Comparison of ENCODE assay signal across 19 cellular contexts in the genomic region with DNA sequence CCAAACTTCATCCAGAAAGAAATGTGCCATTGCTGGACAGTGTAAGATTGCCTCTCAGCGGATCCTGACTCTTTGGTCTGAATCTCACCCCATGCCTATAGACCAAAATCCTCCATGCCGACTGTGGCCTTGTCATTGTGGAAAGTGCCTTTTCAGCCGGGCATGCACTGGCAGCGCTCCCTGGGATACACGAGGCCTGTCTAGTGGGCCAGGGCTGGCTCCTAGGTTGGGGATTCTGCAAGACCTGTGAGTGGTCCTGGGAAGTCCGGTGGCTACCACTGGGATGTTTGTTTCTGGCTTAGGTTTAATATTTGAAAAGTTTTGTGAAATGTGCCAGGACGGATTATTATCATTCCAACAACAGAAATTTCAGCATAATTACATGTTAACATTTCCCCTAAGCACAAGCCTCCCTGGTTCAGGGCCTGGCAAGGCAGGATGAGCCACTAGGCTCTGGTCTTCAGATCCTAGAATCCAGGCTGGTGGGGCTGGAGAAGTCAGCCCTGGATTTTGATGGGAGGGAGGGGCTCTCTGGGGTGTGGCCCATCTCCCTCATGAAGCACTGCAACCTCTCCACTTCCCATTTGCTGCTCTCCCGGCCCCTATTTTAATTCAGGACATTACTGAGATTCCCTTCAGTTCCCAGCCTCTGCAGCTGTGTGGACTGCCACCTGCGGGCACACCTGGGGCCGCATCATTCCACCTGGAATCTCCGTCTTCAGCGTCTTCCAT.
DNase-seq lines count a peak whose midpoint lies in the region; ATAC-seq and TF ChIP-seq lines count a peak whose summit lies in the region.
"Had no signal": no experiment of that assay in that cellular context is flagged by ENCODE, and none has a peak within 500 bp of the region (broad histone marks: within the 10 kb centered on the region; RNA-seq: fewer than 3 reads in every experiment).

No MANE protein-coding gene starts in this region.

- CTCF ChIA-PET in activated CD4-positive, alpha-beta T cell treated with anti-CD3 and anti-CD28 coated beads for 36 hours (lab: Charles Lee), result no interaction called here

- H3K79me2 ChIP-seq in H9 (ENCODE audit: insufficient read depth, low read length), result no peaks in the 10 kb centered on the region

- H3K14ac ChIP-seq in H9 (ENCODE audit: insufficient read depth, low read length), result 0 out of 2 replicates have a peak overlapping the region, but pooled peaks have one; percentile 2

- POLR2A ChIA-PET in activated CD4-positive, alpha-beta T cell treated with anti-CD3 and anti-CD28 coated beads for 36 hours (lab: Charles Lee), result no interaction called here

- H3K4me3 Mint-ChIP-seq in H9 (peak overlapping the region; percentile 50 to 74), osteocyte (ENCODE audit: unreplicated experiment) (peak overlapping the region; percentile 29)
- no peak overlapping the region for H3K4me3 Mint-ChIP-seq in activated CD4-positive, alpha-beta T cell treated with anti-CD3 and anti-CD28 coated beads for 36 hours
- H3K4me3 Mint-ChIP-seq: CD14-positive monocyte had no signal

- H2BK20ac ChIP-seq in H9 (ENCODE audit: low read depth, low read length, poor library complexity, severe bottlenecking), result no peak overlapping the region

- H3K56ac ChIP-seq in H9 (ENCODE audit: insufficient read length, low read depth, low read length), result peak overlapping the region; percentile 99

- H3K9me3 ChIP-seq in H9 (ENCODE audit: control insufficient read depth, low read depth, low read length), result no peaks in the 10 kb centered on the region
- H3K9me3 ChIP-seq in iPS-20b (ENCODE audit: insufficient read depth, low read depth, low read length), result no peaks in the 10 kb centered on the region
- no peaks in the 10 kb centered on the region for H3K9me3 ChIP-seq in mucosa of descending colon
- H3K9me3 ChIP-seq: SJSA1 had no signal

- peaks cover 3 to 4% of the 10 kb centered on the region in 2 experiments; a peak in 4 of 5 replicates for H3K9me3 Mint-ChIP-seq in H9
- H3K9me3 Mint-ChIP-seq in osteocyte (ENCODE audit: unreplicated experiment), result no peaks in the 10 kb centered on the region
- H3K9me3 Mint-ChIP-seq in activated CD4-positive, alpha-beta T cell treated with anti-CD3 and anti-CD28 coated beads for 36 hours (ENCODE audit: low read depth), result peaks cover 3% of the 10 kb centered on the region
- H3K9me3 Mint-ChIP-seq: CD14-positive monocyte had no signal

- no peak overlapping the region for H3K23ac ChIP-seq in H9 (ENCODE audit: insufficient read length, low read depth, low read length)

- H3T11ph ChIP-seq in H9 (ENCODE audit: low read length), result no peak overlapping the region

- H3K36me3 Mint-ChIP-seq in H9 (ENCODE audit: insufficient read depth in 1 of 3, low read depth in 3 of 3), result peaks cover 0 to 5% (median 2%) of the 10 kb centered on the region in 3 experiments; a peak in 3 of 7 replicates
- H3K36me3 Mint-ChIP-seq in osteocyte (ENCODE audit: unreplicated experiment), result peaks cover 2% of the 10 kb centered on the region
- no peaks in the 10 kb centered on the region for H3K36me3 Mint-ChIP-seq in activated CD4-positive, alpha-beta T cell treated with anti-CD3 and anti-CD28 coated beads for 36 hours (ENCODE audit: low read depth)
- H3K36me3 Mint-ChIP-seq: CD14-positive monocyte had no signal

- peak overlapping the region; percentile 81 for H3K18ac ChIP-seq in H9 (ENCODE audit: insufficient read length, low read depth, low read length)

- H3K27me3 ChIP-seq in H9 (ENCODE audit: insufficient read depth, low read length) (no peaks in the 10 kb centered on the region), iPS-20b (ENCODE audit: insufficient read depth, low read length) (no peaks in the 10 kb centered on the region)
- H3K27me3 ChIP-seq: SJSA1 had no signal

- H3K4me1 Mint-ChIP-seq in H9 (peaks cover 36 to 42% of the 10 kb centered on the region in 2 experiments), osteocyte (ENCODE audit: unreplicated experiment) (peaks cover 48% of the 10 kb centered on the region)
- no peaks in the 10 kb centered on the region for H3K4me1 Mint-ChIP-seq in activated CD4-positive, alpha-beta T cell treated with anti-CD3 and anti-CD28 coated beads for 36 hours
- H3K4me1 Mint-ChIP-seq: CD14-positive monocyte had no signal

- DNase-seq in H9, result peak; percentile 94
- peak; percentile 49 for DNase-seq in coronary artery (ENCODE audit: low spot score)
- DNase-seq in osteocyte (ENCODE audit: extremely low spot score, unreplicated experiment), result peak; percentile 79
- DNase-seq in mucosa of descending colon, result no peak
- DNase-seq in DMS79 treated with DMSO at 0.1 percent for 48 hours (lab: John Stamatoyannopoulos, UW), result no peak
- DNase-seq in activated CD4-positive, alpha-beta T cell treated with anti-CD3 and anti-CD28 coated beads for 36 hours, result no peak
- no peak for DNase-seq in stimulated activated naive CD4-positive, alpha-beta T cell (lab: John Stamatoyannopoulos, UW)
- DNase-seq: AML-193, COR-L47, NCI-H1436, NCI-H2029, NCI-H2171, NCI-H446 treated with DMSO at 0.1 percent for 48 hours, NCI-H748 treated with DMSO at 0.1 percent for 48 hours, PC-3 had no signal

- H4K5ac ChIP-seq in H9 (ENCODE audit: insufficient read length, low read depth, low read length), result peak overlapping the region; percentile 100

- no peak overlapping the region for H2AFZ ChIP-seq in H9 (ENCODE audit: low read length)

- peak overlapping the region; percentile 21; the same call in 1 of the 2 replicates for H3K4ac ChIP-seq in H9 (ENCODE audit: low read depth, low read length)

- WGBS in H9 (ENCODE audit: extremely low coverage, insufficient read length, low lambda C conversion rate), result no CpG with 5 or more reads among the region's 12 CpGs

- peak overlapping the region; percentile 99 for H2BK5ac ChIP-seq in H9 (ENCODE audit: insufficient read length, low read length)

- no peak overlapping the region for H3K4me3 ChIP-seq in coronary artery
- peak overlapping the region; percentile 57 for H3K4me3 ChIP-seq in iPS-20b (ENCODE audit: low read length)
- H3K4me3 ChIP-seq in mucosa of descending colon, result no peak overlapping the region
- H3K4me3 ChIP-seq: SJSA1 had no signal

- peak overlapping the region; percentile 93 for H2BK12ac ChIP-seq in H9 (ENCODE audit: insufficient read length, low read depth, low read length)

- H3K27ac Mint-ChIP-seq in H9 (peak overlapping the region; percentile 98 to 99 (median 99)), osteocyte (ENCODE audit: unreplicated experiment) (peak overlapping the region; percentile 89)
- H3K27ac Mint-ChIP-seq in activated CD4-positive, alpha-beta T cell treated with anti-CD3 and anti-CD28 coated beads for 36 hours, result no peak overlapping the region

- peak overlapping the region; percentile 96 for H4K91ac ChIP-seq in H9 (ENCODE audit: insufficient read length, low read depth, low read length)

- H2BK15ac ChIP-seq in H9 (ENCODE audit: low read depth, low read length), result no peak overlapping the region

- H3K79me1 ChIP-seq in H9 (ENCODE audit: insufficient read depth, low read depth, low read length, poor library complexity, severe bottlenecking), result no peaks in the 10 kb centered on the region

- H3K4me1 ChIP-seq in H9 (ENCODE audit: insufficient read depth, low read length) (peaks cover 17% of the 10 kb centered on the region), iPS-20b (ENCODE audit: insufficient read depth, low read length) (peaks cover 32% of the 10 kb centered on the region; the same call in 1 of the 2 replicates), mucosa of descending colon (ENCODE audit: low read depth) (no peaks in the 10 kb centered on the region)
- H3K4me1 ChIP-seq: SJSA1 had no signal

- intact Hi-C loops in mucosa of descending colon (cut with DNase I, micrococcal nuclease), result no loop called here
- intact Hi-C loops in activated CD4-positive, alpha-beta T cell treated with anti-CD3 and anti-CD28 coated beads for 36 hours (cut with DNase I, micrococcal nuclease), result no loop called here

- peak overlapping the region; percentile 100 for H3K27ac ChIP-seq in H9 (ENCODE audit: insufficient read length, low read depth, low read length)
- H3K27ac ChIP-seq in coronary artery, result peak overlapping the region in 1 of 2 donors; percentile 22
- H3K27ac ChIP-seq in iPS-20b (ENCODE audit: low read length), result peak overlapping the region; percentile 91
- H3K27ac ChIP-seq: KMS-11, SJSA1 had no signal

- peaks cover 7% of the 10 kb centered on the region for H3K23me2 ChIP-seq in H9 (ENCODE audit: insufficient read length, low read depth, low read length, poor library complexity, severe bottlenecking)

- no peaks in the 10 kb centered on the region for H4K20me1 ChIP-seq in H9 (ENCODE audit: control insufficient read depth, insufficient read depth, insufficient read length)

- H2BK120ac ChIP-seq in H9 (ENCODE audit: low read depth, low read length, poor library complexity, severe bottlenecking), result peak overlapping the region; percentile 87

- H3K27me3 Mint-ChIP-seq in H9 (ENCODE audit: low read depth) (no peaks in the 10 kb centered on the region; the same call in 1 of the 2 replicates), osteocyte (ENCODE audit: unreplicated experiment) (no peaks in the 10 kb centered on the region)
- H3K27me3 Mint-ChIP-seq in activated CD4-positive, alpha-beta T cell treated with anti-CD3 and anti-CD28 coated beads for 36 hours, result no peaks in the 10 kb centered on the region

- no peak for ATAC-seq in mucosa of descending colon
- ATAC-seq in activated CD4-positive, alpha-beta T cell treated with anti-CD3 and anti-CD28 coated beads for 36 hours, result no peak
- ATAC-seq: PC-3 had no signal

- peak overlapping the region; percentile 99 for H4K8ac ChIP-seq in H9 (replicated peaks; ENCODE audit: insufficient read length, low read depth, low read length)

- H3K4me2 ChIP-seq in H9 (ENCODE audit: insufficient read depth, insufficient read length, low read length), result peak overlapping the region; percentile 63
- H3K4me2 ChIP-seq: KMS-11 had no signal

- H2AK5ac ChIP-seq in H9 (ENCODE audit: insufficient read length, low read length), result peak overlapping the region; percentile 98

- TF ChIP-seq CTCF in H9 (conservative IDR thresholded peaks at IDR 0.05) (peak; percentile 47; the same call in 2 of the 3 replicates), coronary artery (IDR thresholded peaks at IDR 0.05) (no peak), osteocyte (IDR thresholded peaks at IDR 0.05) (no peak), mucosa of descending colon (IDR thresholded peaks at IDR 0.05) (no peak)

- no peaks in the 10 kb centered on the region for H3K36me3 ChIP-seq in iPS-20b (ENCODE audit: insufficient read depth, low read depth, low read length)
- no peaks in the 10 kb centered on the region for H3K36me3 ChIP-seq in mucosa of descending colon (ENCODE audit: low read depth)
- H3K36me3 ChIP-seq: SJSA1 had no signal

- peak overlapping the region; percentile 69 for H3K9ac ChIP-seq in H9 (ENCODE audit: extremely low read depth, insufficient read length, low read length)
- peak overlapping the region; percentile 87 for H3K9ac ChIP-seq in iPS-20b (ENCODE audit: low read depth, low read length)
- H3K9ac ChIP-seq: KMS-11 had no signal

Comparison
In these comparisons a context has a peak if more than half of its experiments do, and no peak if none do; other contexts are left out.
1. DNase-seq: peak in H9 (single experiment), coronary artery (single experiment) and osteocyte (single experiment); none in mucosa of descending colon (0 of 3), DMS79 treated with DMSO at 0.1 percent for 48 hours (single experiment), activated CD4-positive, alpha-beta T cell treated with anti-CD3 and anti-CD28 coated beads for 36 hours (single experiment) and stimulated activated naive CD4-positive, alpha-beta T cell (0 of 6).